In the genomic region with DNA sequence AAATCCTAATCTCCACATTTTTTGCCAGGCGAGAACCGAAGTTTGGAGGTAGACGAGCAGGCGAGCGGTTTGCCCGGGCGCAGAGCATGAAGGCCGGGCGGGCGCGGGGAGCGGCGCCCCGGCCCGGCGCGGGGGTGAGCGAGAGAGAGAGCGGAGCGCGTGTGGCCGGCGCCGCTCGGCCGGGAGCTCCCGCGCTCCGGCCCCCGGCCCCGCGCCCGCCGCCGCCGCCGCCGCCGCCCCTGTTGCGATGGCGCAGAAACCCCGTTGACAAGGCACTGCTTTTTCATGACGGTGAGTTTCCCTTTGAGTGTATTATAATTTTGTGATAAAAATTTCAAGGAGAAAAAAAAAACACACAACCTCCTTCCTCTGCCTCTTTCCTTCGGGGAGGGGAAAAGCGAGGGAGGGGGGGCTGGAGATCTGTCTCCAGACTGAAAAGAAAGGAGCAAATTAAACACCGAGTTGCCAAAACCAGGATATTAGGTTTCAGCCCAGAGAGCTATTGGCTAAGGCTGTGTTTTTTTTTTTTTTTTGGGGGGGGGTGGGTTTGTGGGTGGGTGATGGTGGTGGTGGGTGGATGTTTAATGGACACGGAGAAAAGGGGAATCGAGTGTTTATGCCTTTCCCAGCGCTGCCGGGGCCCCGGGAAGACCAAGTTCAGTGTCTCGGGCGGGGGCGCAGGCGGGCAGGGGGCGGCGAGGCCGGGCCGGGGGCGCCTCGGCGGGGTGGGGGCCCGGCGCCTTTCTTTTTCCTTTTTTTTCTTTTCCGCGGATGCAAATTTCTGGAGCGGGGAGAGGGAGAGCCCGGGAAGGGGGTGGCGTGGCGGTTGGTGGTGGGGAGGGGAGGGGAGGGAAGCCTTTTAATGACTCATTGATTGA, we compare ENCODE assay signal across 1 cellular context.
TF ChIP-seq lines count a peak whose summit lies in the region.

A gene with protein sequence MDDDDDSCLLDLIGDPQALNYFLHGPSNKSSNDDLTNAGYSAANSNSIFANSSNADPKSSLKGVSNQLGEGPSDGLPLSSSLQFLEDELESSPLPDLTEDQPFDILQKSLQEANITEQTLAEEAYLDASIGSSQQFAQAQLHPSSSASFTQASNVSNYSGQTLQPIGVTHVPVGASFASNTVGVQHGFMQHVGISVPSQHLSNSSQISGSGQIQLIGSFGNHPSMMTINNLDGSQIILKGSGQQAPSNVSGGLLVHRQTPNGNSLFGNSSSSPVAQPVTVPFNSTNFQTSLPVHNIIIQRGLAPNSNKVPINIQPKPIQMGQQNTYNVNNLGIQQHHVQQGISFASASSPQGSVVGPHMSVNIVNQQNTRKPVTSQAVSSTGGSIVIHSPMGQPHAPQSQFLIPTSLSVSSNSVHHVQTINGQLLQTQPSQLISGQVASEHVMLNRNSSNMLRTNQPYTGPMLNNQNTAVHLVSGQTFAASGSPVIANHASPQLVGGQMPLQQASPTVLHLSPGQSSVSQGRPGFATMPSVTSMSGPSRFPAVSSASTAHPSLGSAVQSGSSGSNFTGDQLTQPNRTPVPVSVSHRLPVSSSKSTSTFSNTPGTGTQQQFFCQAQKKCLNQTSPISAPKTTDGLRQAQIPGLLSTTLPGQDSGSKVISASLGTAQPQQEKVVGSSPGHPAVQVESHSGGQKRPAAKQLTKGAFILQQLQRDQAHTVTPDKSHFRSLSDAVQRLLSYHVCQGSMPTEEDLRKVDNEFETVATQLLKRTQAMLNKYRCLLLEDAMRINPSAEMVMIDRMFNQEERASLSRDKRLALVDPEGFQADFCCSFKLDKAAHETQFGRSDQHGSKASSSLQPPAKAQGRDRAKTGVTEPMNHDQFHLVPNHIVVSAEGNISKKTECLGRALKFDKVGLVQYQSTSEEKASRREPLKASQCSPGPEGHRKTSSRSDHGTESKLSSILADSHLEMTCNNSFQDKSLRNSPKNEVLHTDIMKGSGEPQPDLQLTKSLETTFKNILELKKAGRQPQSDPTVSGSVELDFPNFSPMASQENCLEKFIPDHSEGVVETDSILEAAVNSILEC (plus strand): TSS at position 242 of the 878 bp plus-strand sequence. CDS start 39,971 bp downstream, outside the sequence.

TF ChIP-seq in K562, 482 proteins besides CTCF, POLR2A, EP300 and RAD21 (continued from another document and continues in another):
- TF ChIP-seq, protein P1, sequence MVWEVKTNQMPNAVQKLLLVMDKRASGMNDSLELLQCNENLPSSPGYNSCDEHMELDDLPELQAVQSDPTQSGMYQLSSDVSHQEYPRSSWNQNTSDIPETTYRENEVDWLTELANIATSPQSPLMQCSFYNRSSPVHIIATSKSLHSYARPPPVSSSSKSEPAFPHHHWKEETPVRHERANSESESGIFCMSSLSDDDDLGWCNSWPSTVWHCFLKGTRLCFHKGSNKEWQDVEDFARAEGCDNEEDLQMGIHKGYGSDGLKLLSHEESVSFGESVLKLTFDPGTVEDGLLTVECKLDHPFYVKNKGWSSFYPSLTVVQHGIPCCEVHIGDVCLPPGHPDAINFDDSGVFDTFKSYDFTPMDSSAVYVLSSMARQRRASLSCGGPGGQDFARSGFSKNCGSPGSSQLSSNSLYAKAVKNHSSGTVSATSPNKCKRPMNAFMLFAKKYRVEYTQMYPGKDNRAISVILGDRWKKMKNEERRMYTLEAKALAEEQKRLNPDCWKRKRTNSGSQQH (CRISPR knock-in tag; IDR thresholded peaks at IDR 0.05): no peak
- TF ChIP-seq TCF7 (IDR thresholded peaks at IDR 0.05; ENCODE audit: borderline replicate concordance): no peak
- TF ChIP-seq RBM34 (IDR thresholded peaks at IDR 0.05; ENCODE audit: borderline replicate concordance, insufficient read depth, low read length): no peak
- TF ChIP-seq ATF1 (CRISPR knock-in tag; IDR thresholded peaks at IDR 0.05): no peak
- TF ChIP-seq ATF1 (tag; IDR thresholded peaks at IDR 0.05): no peak
- no peak for TF ChIP-seq STAT5A (IDR thresholded peaks at IDR 0.05; ENCODE audit: borderline replicate concordance, low read length)
- no peak for TF ChIP-seq HDAC8 (tag; IDR thresholded peaks at IDR 0.05)
- TF ChIP-seq, protein P2, sequence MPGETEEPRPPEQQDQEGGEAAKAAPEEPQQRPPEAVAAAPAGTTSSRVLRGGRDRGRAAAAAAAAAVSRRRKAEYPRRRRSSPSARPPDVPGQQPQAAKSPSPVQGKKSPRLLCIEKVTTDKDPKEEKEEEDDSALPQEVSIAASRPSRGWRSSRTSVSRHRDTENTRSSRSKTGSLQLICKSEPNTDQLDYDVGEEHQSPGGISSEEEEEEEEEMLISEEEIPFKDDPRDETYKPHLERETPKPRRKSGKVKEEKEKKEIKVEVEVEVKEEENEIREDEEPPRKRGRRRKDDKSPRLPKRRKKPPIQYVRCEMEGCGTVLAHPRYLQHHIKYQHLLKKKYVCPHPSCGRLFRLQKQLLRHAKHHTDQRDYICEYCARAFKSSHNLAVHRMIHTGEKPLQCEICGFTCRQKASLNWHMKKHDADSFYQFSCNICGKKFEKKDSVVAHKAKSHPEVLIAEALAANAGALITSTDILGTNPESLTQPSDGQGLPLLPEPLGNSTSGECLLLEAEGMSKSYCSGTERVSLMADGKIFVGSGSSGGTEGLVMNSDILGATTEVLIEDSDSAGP (CRISPR knock-in tag; IDR thresholded peaks at IDR 0.05): no peak
- TF ChIP-seq RB1 (IDR thresholded peaks at IDR 0.05; ENCODE audit: low read depth): 0 out of 2 replicates have a peak, but pooled peaks have one; percentile 28
- peak; percentile 71 for TF ChIP-seq MYC (IDR thresholded peaks at IDR 0.05; ENCODE audit: low read depth, low read length)
- no peak for TF ChIP-seq MYC (CRISPR knock-in tag; IDR thresholded peaks at IDR 0.05; ENCODE audit: borderline replicate concordance, low read depth)
- no peak for TF ChIP-seq SMARCB1 (IDR thresholded peaks at IDR 0.05; ENCODE audit: insufficient read length, low read depth)
- TF ChIP-seq KDM5B (IDR thresholded peaks at IDR 0.05; ENCODE audit: insufficient replicate concordance, low read depth, low read length): peak; percentile 79
- TF ChIP-seq PCBP2 (IDR thresholded peaks at IDR 0.05; ENCODE audit: low read depth, low read length, poor library complexity, severe bottlenecking): no peak
- TF ChIP-seq, protein P3, sequence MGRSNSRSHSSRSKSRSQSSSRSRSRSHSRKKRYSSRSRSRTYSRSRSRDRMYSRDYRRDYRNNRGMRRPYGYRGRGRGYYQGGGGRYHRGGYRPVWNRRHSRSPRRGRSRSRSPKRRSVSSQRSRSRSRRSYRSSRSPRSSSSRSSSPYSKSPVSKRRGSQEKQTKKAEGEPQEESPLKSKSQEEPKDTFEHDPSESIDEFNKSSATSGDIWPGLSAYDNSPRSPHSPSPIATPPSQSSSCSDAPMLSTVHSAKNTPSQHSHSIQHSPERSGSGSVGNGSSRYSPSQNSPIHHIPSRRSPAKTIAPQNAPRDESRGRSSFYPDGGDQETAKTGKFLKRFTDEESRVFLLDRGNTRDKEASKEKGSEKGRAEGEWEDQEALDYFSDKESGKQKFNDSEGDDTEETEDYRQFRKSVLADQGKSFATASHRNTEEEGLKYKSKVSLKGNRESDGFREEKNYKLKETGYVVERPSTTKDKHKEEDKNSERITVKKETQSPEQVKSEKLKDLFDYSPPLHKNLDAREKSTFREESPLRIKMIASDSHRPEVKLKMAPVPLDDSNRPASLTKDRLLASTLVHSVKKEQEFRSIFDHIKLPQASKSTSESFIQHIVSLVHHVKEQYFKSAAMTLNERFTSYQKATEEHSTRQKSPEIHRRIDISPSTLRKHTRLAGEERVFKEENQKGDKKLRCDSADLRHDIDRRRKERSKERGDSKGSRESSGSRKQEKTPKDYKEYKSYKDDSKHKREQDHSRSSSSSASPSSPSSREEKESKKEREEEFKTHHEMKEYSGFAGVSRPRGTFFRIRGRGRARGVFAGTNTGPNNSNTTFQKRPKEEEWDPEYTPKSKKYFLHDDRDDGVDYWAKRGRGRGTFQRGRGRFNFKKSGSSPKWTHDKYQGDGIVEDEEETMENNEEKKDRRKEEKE (IDR thresholded peaks at IDR 0.05; ENCODE audit: borderline replicate concordance in 1 of 2, control insufficient read depth in 1 of 2, low read depth in 2 of 2, low read length in 1 of 2): peak in 1 of 2 experiments; percentile 75; a peak in 1 of 4 replicates
- TF ChIP-seq NCOR1 (IDR thresholded peaks at IDR 0.05): no peak
- no peak for TF ChIP-seq HSF4 (CRISPR knock-in tag; IDR thresholded peaks at IDR 0.05; ENCODE audit: borderline replicate concordance)
- TF ChIP-seq JUNB (CRISPR knock-in tag; conservative IDR thresholded peaks at IDR 0.05): no peak
- no peak for TF ChIP-seq MCM5 (IDR thresholded peaks at IDR 0.05; ENCODE audit: low read depth)
- TF ChIP-seq, protein P4, sequence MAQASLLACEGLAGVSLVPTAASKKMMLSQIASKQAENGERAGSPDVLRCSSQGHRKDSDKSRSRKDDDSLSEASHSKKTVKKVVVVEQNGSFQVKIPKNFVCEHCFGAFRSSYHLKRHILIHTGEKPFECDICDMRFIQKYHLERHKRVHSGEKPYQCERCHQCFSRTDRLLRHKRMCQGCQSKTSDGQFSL (CRISPR knock-in tag; IDR thresholded peaks at IDR 0.05): peak; percentile 31; the same call in 1 of the 2 replicates
- TF ChIP-seq, protein P4 (tag; IDR thresholded peaks at IDR 0.05): peak in 1 of 2 experiments; percentile 70; a peak in 2 of 4 replicates
- TF ChIP-seq SMAD4 (CRISPR knock-in tag; conservative IDR thresholded peaks at IDR 0.05): peak; percentile 84
- TF ChIP-seq ARNT (IDR thresholded peaks at IDR 0.05): no peak
- TF ChIP-seq, protein P5, sequence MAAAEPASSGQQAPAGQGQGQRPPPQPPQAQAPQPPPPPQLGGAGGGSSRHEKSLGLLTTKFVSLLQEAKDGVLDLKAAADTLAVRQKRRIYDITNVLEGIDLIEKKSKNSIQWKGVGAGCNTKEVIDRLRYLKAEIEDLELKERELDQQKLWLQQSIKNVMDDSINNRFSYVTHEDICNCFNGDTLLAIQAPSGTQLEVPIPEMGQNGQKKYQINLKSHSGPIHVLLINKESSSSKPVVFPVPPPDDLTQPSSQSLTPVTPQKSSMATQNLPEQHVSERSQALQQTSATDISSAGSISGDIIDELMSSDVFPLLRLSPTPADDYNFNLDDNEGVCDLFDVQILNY (CRISPR knock-in tag; IDR thresholded peaks at IDR 0.05): no peak
- TF ChIP-seq OTX1 (CRISPR knock-in tag; IDR thresholded peaks at IDR 0.05): no peak
- TF ChIP-seq TEAD1 (CRISPR knock-in tag; IDR thresholded peaks at IDR 0.05): no peak
- TF ChIP-seq, protein P6, sequence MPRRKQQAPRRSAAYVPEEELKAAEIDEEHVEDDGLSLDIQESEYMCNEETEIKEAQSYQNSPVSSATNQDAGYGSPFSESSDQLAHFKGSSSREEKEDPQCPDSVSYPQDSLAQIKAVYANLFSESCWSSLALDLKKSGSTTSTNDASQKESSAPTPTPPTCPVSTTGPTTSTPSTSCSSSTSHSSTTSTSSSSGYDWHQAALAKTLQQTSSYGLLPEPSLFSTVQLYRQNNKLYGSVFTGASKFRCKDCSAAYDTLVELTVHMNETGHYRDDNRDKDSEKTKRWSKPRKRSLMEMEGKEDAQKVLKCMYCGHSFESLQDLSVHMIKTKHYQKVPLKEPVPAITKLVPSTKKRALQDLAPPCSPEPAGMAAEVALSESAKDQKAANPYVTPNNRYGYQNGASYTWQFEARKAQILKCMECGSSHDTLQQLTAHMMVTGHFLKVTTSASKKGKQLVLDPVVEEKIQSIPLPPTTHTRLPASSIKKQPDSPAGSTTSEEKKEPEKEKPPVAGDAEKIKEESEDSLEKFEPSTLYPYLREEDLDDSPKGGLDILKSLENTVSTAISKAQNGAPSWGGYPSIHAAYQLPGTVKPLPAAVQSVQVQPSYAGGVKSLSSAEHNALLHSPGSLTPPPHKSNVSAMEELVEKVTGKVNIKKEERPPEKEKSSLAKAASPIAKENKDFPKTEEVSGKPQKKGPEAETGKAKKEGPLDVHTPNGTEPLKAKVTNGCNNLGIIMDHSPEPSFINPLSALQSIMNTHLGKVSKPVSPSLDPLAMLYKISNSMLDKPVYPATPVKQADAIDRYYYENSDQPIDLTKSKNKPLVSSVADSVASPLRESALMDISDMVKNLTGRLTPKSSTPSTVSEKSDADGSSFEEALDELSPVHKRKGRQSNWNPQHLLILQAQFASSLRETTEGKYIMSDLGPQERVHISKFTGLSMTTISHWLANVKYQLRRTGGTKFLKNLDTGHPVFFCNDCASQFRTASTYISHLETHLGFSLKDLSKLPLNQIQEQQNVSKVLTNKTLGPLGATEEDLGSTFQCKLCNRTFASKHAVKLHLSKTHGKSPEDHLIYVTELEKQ (CRISPR knock-in tag; IDR thresholded peaks at IDR 0.05): no peak
- TF ChIP-seq HDAC2 (IDR thresholded peaks at IDR 0.05): no peak
- TF ChIP-seq NUFIP1 (IDR thresholded peaks at IDR 0.05; ENCODE audit: partially characterized antibody): no peak
- TF ChIP-seq NCOA2 (IDR thresholded peaks at IDR 0.05; ENCODE audit: partially characterized antibody in 2 of 2): no peak
- TF ChIP-seq, protein P7, sequence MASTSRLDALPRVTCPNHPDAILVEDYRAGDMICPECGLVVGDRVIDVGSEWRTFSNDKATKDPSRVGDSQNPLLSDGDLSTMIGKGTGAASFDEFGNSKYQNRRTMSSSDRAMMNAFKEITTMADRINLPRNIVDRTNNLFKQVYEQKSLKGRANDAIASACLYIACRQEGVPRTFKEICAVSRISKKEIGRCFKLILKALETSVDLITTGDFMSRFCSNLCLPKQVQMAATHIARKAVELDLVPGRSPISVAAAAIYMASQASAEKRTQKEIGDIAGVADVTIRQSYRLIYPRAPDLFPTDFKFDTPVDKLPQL (IDR thresholded peaks at IDR 0.05; ENCODE audit: extremely low read depth, insufficient read length): no peak
- TF ChIP-seq PHF20 (IDR thresholded peaks at IDR 0.05; ENCODE audit: partially characterized antibody): no peak
- TF ChIP-seq SRSF7 (optimal IDR thresholded peaks at IDR 0.05; ENCODE audit: low read depth, low read length): no peak
- TF ChIP-seq RBM22 (IDR thresholded peaks at IDR 0.05; ENCODE audit: low read depth, low read length, poor library complexity, severe bottlenecking): no peak
- peak; percentile 91 for TF ChIP-seq CCNT2 (IDR thresholded peaks at IDR 0.05; ENCODE audit: borderline replicate concordance, extremely low read depth, insufficient read length, low read depth, low read length)
- no peak for TF ChIP-seq XRCC4 (IDR thresholded peaks at IDR 0.05; ENCODE audit: extremely low read depth, insufficient read depth, insufficient read length)
- TF ChIP-seq ETV6 (IDR thresholded peaks at IDR 0.05; ENCODE audit: borderline replicate concordance in 1 of 2, low read depth in 2 of 2, low read length in 1 of 2): no peak
- no peak for TF ChIP-seq ETV6 (CRISPR knock-in tag; IDR thresholded peaks at IDR 0.05; ENCODE audit: borderline replicate concordance)
- TF ChIP-seq NEUROD1 (IDR thresholded peaks at IDR 0.05; ENCODE audit: borderline replicate concordance, low read depth, low read length, partially characterized antibody): no peak
